ENCODE assay signal across 8 cellular contexts in the genomic region with DNA sequence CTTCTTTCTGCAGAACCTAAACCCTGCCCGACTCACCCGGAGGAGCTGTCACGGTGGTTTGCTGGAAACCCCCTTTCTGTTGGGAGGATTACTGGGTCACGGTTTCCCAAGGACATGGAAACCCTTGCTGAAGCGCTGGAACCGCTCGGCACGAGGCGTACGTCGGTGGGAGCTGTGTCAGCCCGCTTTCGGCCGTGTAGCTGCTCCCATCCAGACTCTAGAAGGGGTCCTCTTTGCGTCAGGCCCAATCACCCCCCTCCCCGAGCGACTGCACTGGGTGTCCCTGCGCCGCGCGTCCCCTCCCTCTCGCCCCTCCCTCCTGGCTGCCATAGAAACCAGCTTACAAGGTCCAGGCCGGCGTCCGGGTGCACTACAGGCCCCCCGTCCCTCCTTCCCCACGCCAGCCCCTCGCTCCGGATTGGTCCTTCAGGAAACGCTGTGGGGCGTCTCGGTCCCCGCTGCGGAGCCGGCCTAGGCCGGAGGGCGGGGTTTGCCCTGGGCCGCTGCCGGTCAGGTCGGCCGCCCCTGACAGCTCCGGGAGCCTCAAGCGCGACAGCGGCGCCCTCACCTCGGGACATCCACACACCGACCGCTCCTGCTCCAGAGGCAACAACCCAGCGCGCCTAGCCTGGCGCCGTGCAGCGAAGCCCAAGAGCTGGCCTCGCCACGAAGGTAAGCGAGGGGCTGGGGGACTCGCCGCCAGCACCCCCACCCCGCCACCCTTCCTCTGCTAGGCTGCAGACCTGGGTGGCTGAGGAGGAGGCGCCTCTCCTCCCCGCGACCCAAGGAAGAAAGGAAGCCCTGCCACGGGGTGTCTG. TPM values are rescaled to one million over a fixed set of nuclear protein-coding genes. Genes with fewer than 3 reads are reported as not detected.
DNase-seq lines count a peak whose midpoint lies in the region; ATAC-seq, FAIRE-seq and TF ChIP-seq lines count a peak whose summit lies in the region.

A gene (plus strand): TSS at position 486 of the 818 bp plus-strand sequence. CDS start 53,551 bp downstream, outside the sequence.

- H3K4me3 ChIP-seq in AG09309 (ENCODE audit: control insufficient read depth, low read depth, low read length) = peak within 1 kb of the TSS; percentile 58
- H3K4me3 ChIP-seq in Peyer's patch = peak within 1 kb of the TSS; percentile 20 to 61 (median 52)
- H3K4me3 ChIP-seq in heart right ventricle = peak within 1 kb of the TSS; percentile 42 to 75 (median 63)
- peak within 1 kb of the TSS; percentile 26 to 66 (median 42) for H3K4me3 ChIP-seq in pancreas
- H3K4me3 ChIP-seq in aorta (ENCODE audit: low read length in 2 of 2) = peak within 1 kb of the TSS; percentile 31 to 34

- peak within 1 kb of the TSS; percentile 86 for H3K4me3 Mint-ChIP-seq in activated naive CD8-positive, alpha-beta T cell treated with anti-CD3 and anti-CD28 coated beads, Interleukin-2, amount 10 ng/mL, durations not matched to agents 7 days and 5 days

- intact Hi-C loops in heart right ventricle (cut with DNase I) (loop anchor here in 1 of 10 donors (5.0 kb wide), 1 partner anchor 70 kb away; a partner anchor contains a TSS), pancreas (cut with DNase I) (no loop called here), aorta (cut with DNase I) (loop anchor here in 1 of 2 donors (5.0 kb wide), 1 partner anchor 70 kb away; a partner anchor contains a TSS)

- DNase-seq in AG09309 (ENCODE audit: low read depth) = no peak
- DNase-seq in Peyer's patch = peak; percentile 20 to 62 (median 58)
- peak; percentile 59 for DNase-seq in activated naive CD8-positive, alpha-beta T cell treated with anti-CD3 and anti-CD28 coated beads, Interleukin-2, amount 10 ng/mL, durations not matched to agents 7 days and 5 days
- peak; percentile 62 to 68 for DNase-seq in heart right ventricle
- peak; percentile 47 to 85 (median 60) for DNase-seq in pancreas
- DNase-seq in aorta = peak; percentile 68 to 86

- H3K36me3 ChIP-seq in Peyer's patch (no peaks in the 10 kb centered on the region), heart right ventricle (no peaks in the 10 kb centered on the region), pancreas (no peaks in the 10 kb centered on the region), aorta (ENCODE audit: control insufficient read depth in 1 of 2, insufficient read depth in 2 of 2, low read length in 1 of 2) (no peaks in the 10 kb centered on the region)

- H3K27me3 Mint-ChIP-seq in activated naive CD8-positive, alpha-beta T cell treated with anti-CD3 and anti-CD28 coated beads, Interleukin-2, amount 10 ng/mL, durations not matched to agents 7 days and 5 days = peaks cover 16% of the 10 kb centered on the region

- H3K4me1 ChIP-seq in Peyer's patch = peaks cover 0 to 18% (median 5%) of the 10 kb centered on the region in 4 donors
- peaks cover 2 to 33% (median 25%) of the 10 kb centered on the region in 9 donors for H3K4me1 ChIP-seq in heart right ventricle
- H3K4me1 ChIP-seq in pancreas = peaks cover 0 to 6% (median 4%) of the 10 kb centered on the region in 3 donors
- no peaks in the 10 kb centered on the region for H3K4me1 ChIP-seq in aorta (ENCODE audit: control insufficient read depth in 1 of 2, insufficient read depth in 2 of 2, low read length in 2 of 2)

- ATAC-seq in HG03135 (IDR thresholded peaks at IDR 0.05; ENCODE audit: unreplicated experiment) (peak; percentile 57), heart right ventricle (peak; percentile 82 to 94 (median 92)), pancreas (peak; percentile 77 to 92 (median 90)), aorta (ENCODE audit: low FRiP score) (peak; percentile 83)
- ATAC-seq in activated naive CD8-positive, alpha-beta T cell treated with anti-CD3 and anti-CD28 coated beads, Interleukin-2, amount 10 ng/mL, durations not matched to agents 7 days and 5 days (ENCODE audit: low read depth) = peak; percentile 67

- POLR2A ChIA-PET in activated naive CD8-positive, alpha-beta T cell treated with anti-CD3 and anti-CD28 coated beads, Interleukin-2, amount 10 ng/mL, durations not matched to agents 7 days and 5 days (lab: Charles Lee) = interaction anchor here (0.8 to 3.3 kb wide), 2 partner anchors 70 to 71 kb away, joined by 3 to 10 read pairs; a partner anchor contains a TSS

- no peak for FAIRE-seq in pancreas (lab: Jason Lieb, UNC)

- TF ChIP-seq CTCF in AG09309 (IDR thresholded peaks at IDR 0.05; ENCODE audit: control insufficient read depth, insufficient read depth, low read depth, low read length, missing control alignments) = no peak
- no peak for TF ChIP-seq CTCF in Peyer's patch (IDR thresholded peaks at IDR 0.05)
- TF ChIP-seq CTCF in heart right ventricle (IDR thresholded peaks at IDR 0.05) = no peak
- TF ChIP-seq CTCF in pancreas (IDR thresholded peaks at IDR 0.05) = no peak

- H3K27me3 ChIP-seq in Peyer's patch (peaks cover 0 to 9% of the 10 kb centered on the region in 2 donors), heart right ventricle (peaks cover 0 to 31% (median 0%) of the 10 kb centered on the region in 7 donors), pancreas (no peaks in the 10 kb centered on the region), aorta (ENCODE audit: control insufficient read depth in 1 of 2, insufficient read depth in 2 of 2, low read length in 1 of 2) (no peaks in the 10 kb centered on the region)

- H3K27ac ChIP-seq in Peyer's patch = peak within 1 kb of the TSS in 2 of 4 donors; percentile 10 to 25
- peak within 1 kb of the TSS in 2 of 10 donors; percentile 15 to 19 for H3K27ac ChIP-seq in heart right ventricle
- no peak within 1 kb of the TSS for H3K27ac ChIP-seq in pancreas
- no peak within 1 kb of the TSS for H3K27ac ChIP-seq in aorta (ENCODE audit: low read depth in 1 of 2, low read length in 2 of 2)

- in situ Hi-C loops in GM18951 (cut with MboI; ENCODE audit: low sequenced_read_pairs, unreplicated experiment) = no loop called here

- no peaks in the 10 kb centered on the region for H3K9me3 Mint-ChIP-seq in activated naive CD8-positive, alpha-beta T cell treated with anti-CD3 and anti-CD28 coated beads, Interleukin-2, amount 10 ng/mL, durations not matched to agents 7 days and 5 days

- no peak within 1 kb of the TSS for H3K27ac Mint-ChIP-seq in activated naive CD8-positive, alpha-beta T cell treated with anti-CD3 and anti-CD28 coated beads, Interleukin-2, amount 10 ng/mL, durations not matched to agents 7 days and 5 days

- peaks cover 6% of the 10 kb centered on the region for H3K36me3 Mint-ChIP-seq in activated naive CD8-positive, alpha-beta T cell treated with anti-CD3 and anti-CD28 coated beads, Interleukin-2, amount 10 ng/mL, durations not matched to agents 7 days and 5 days

- 0 to 1% methylated on average over 62 to 64 of the region's 64 CpGs for WGBS in heart right ventricle, 2 donors
- WGBS in pancreas, 2 donors = 1% methylated on average over 61 to 64 of the region's 64 CpGs
- 0 to 1% methylated on average over 59 to 64 of the region's 64 CpGs for WGBS in aorta, 2 donors

- peaks cover 27% of the 10 kb centered on the region for H3K4me1 Mint-ChIP-seq in activated naive CD8-positive, alpha-beta T cell treated with anti-CD3 and anti-CD28 coated beads, Interleukin-2, amount 10 ng/mL, durations not matched to agents 7 days and 5 days

- TF ChIP-seq POLR2A in GM18951 (IDR thresholded peaks at IDR 0.05; ENCODE audit: extremely low read depth, insufficient read depth, insufficient read length) = peak; percentile 26
- TF ChIP-seq POLR2A in Peyer's patch (IDR thresholded peaks at IDR 0.05) = no peak

- H3K9me3 ChIP-seq in Peyer's patch = no peaks in the 10 kb centered on the region
- H3K9me3 ChIP-seq in heart right ventricle = no peaks in the 10 kb centered on the region
- no peaks in the 10 kb centered on the region for H3K9me3 ChIP-seq in pancreas
- no peaks in the 10 kb centered on the region for H3K9me3 ChIP-seq in aorta (ENCODE audit: control insufficient read depth, low read length)

RNA-seq across cellular contexts. Expression of the gene that starts here (rescaled TPM):
- total RNA-seq in Peyer's patch = not detected
- total RNA-seq in activated naive CD8-positive, alpha-beta T cell treated with anti-CD3 and anti-CD28 coated beads, Interleukin-2, amount 10 ng/mL, durations not matched to agents 7 days and 5 days = under 1 TPM; 0.43 to 0.75 TPM
- under 1 TPM in 8 of 10 donors, not detected in 2; 0.12 to 0.42 (median 0.22) TPM for total RNA-seq in heart right ventricle
- polyA plus RNA-seq in heart right ventricle = under 1 TPM; 0.07 to 0.29 TPM
- under 1 TPM in 4 of 6 donors, not detected in 2; 0.06 to 0.37 (median 0.24) TPM for total RNA-seq in pancreas
- polyA plus RNA-seq in pancreas = under 1 TPM; 0.42 to 0.77 TPM
- total RNA-seq in aorta = 1 to 10 TPM in 1 of 2 donors, under 1 TPM in 1; 0.58 to 1.5 TPM
- under 1 TPM in 1 of 2 donors, not detected in 1; 0.26 TPM for polyA plus RNA-seq in aorta

Comparison
In these comparisons a context has a peak if more than half of its experiments do, and no peak if none do; other contexts are left out.
1. Peak in DNase-seq and H3K4me3 ChIP-seq in Peyer's patch; RNA of the gene not detected or under 1 TPM.
2. Peak in DNase-seq and ATAC-seq in activated naive CD8-positive, alpha-beta T cell treated with anti-CD3 and anti-CD28 coated beads, Interleukin-2, amount 10 ng/mL, durations not matched to agents 7 days and 5 days; RNA of the gene not detected or under 1 TPM.
3. Peak in DNase-seq, ATAC-seq and H3K4me3 ChIP-seq in heart right ventricle; RNA of the gene not detected or under 1 TPM.
4. Peak in DNase-seq, ATAC-seq and H3K4me3 ChIP-seq in pancreas; RNA of the gene not detected or under 1 TPM.